ENCODE assay signal across 34 cellular contexts in the genomic region with DNA sequence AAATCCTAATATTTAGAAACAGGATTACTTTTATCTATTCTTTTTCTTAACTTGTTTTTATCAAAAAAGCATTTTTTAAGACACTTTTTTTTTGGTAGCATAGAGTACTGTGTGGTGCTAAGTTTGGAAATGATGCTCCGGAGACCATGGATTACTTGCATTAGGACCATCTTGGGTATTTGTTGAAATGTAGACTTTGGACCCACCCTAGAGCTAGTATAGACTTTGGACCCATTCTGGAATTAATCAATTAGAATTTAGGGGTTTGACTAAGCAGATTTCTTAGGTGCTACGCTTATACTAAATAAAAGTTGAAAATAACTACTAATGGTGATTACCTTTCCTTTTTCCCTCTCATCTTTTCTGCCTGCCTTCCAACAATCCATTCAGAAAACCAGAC.
"Had no signal": no experiment of that assay in that cellular context is flagged by ENCODE, and none has a peak within 500 bp of the region (broad histone marks: within the 10 kb centered on the region; RNA-seq: fewer than 3 reads in every experiment).

No MANE protein-coding gene starts in this region.

- DNase-seq: activated B cell treated with CpG ODN at 0.5 μM for 24 hours; activated CD4-positive, alpha-beta memory T cell treated with anti-CD3 and anti-CD28 coated beads for 36 hours; activated CD4-positive, alpha-beta T cell treated with anti-CD3 and anti-CD28 coated beads for 4 hours; activated CD4-positive, alpha-beta T cell treated with anti-CD3 and anti-CD28 coated beads, Interleukin-2, amount 10 ng/mL, durations not matched to agents 24 days and 14 days; activated CD4-positive, alpha-beta T cell treated with anti-CD3 and anti-CD28 coated beads, Interleukin-2, amount 50 U/mL, for 1 hour; activated CD4-positive, alpha-beta T cell treated with anti-CD3 and anti-CD28 coated beads, Interleukin-2, amount 50 U/mL, for 4 hours; activated CD4-positive, CD25-positive, alpha-beta regulatory T cell treated with anti-CD3 and anti-CD28 coated beads, Interleukin-2, amount 50 U/mL, for 72 hours; activated CD8-positive, alpha-beta memory T cell treated with anti-CD3 and anti-CD28 coated beads, Interleukin-2, amount 50 U/mL, for 4 hours; activated CD8-positive, alpha-beta T cell treated with anti-CD3 and anti-CD28 coated beads for 36 hours; activated effector memory CD4-positive, alpha-beta T cell treated with anti-CD3 and anti-CD28 coated beads, Interleukin-2, amount 50 U/mL, for 16 hours; activated gamma-delta T cell treated with Interleukin-2 at 50 U/mL for 16 hours; activated naive CD4-positive, alpha-beta T cell; activated naive CD4-positive, alpha-beta T cell treated with anti-CD3 and anti-CD28 coated beads for 36 hours; activated naive CD4-positive, alpha-beta T cell treated with anti-CD3 and anti-CD28 coated beads, Interleukin-2, amount 50 U/mL, for 16 hours; activated naive CD8-positive, alpha-beta T cell treated with anti-CD3 and anti-CD28 coated beads for 36 hours; activated T-cell treated with anti-CD3 and anti-CD28 coated beads for 4 hours; activated T-cell treated with anti-CD3 and anti-CD28 coated beads, Interleukin-2, amount 50 U/mL, for 1 hour; activated T-cell treated with anti-CD3 and anti-CD28 coated beads, Interleukin-2, amount 50 U/mL, for 4 hours; activated T-cell treated with anti-CD3 and anti-CD28 coated beads, Interleukin-2, amount 50 U/mL, for 72 hours; adrenal gland; amniotic stem cell; aorta; body of pancreas; brain microvascular endothelial cell; central memory CD4-positive, alpha-beta T cell; T-helper 1 cell; T-helper 2 cell; T-helper 9 cell had no signal

- H3K4me3 ChIP-seq: adrenal gland, body of pancreas, breast epithelium had no signal

- H3K36me3 ChIP-seq: adrenal gland, brain microvascular endothelial cell, breast epithelium had no signal

- H3K27me3 ChIP-seq: adrenal gland, body of pancreas, brain microvascular endothelial cell, breast epithelium had no signal

- H3K27ac ChIP-seq: adrenal gland, body of pancreas, brain microvascular endothelial cell, breast epithelium, VCaP had no signal

- ATAC-seq: activated CD8-positive, alpha-beta T cell treated with anti-CD3 and anti-CD28 coated beads for 36 hours; activated naive CD4-positive, alpha-beta T cell treated with anti-CD3 and anti-CD28 coated beads, Interleukin-2, amount 50 U/mL, for 72 hours; activated T-cell treated with anti-CD3 and anti-CD28 coated beads, Interleukin-2, amount 50 U/mL, for 4 hours; activated T-cell treated with anti-CD3 and anti-CD28 coated beads, Interleukin-2, amount 50 U/mL, for 72 hours; activated T-helper 17 cell treated with anti-CD3 and anti-CD28 coated beads, Interleukin-2, amount 50 U/mL, for 72 hours; body of pancreas had no signal

- H3K4me1 ChIP-seq: body of pancreas, breast epithelium had no signal

- FAIRE-seq: astrocyte, TTC549 had no signal

- H3K9me3 ChIP-seq: adrenal gland, body of pancreas, breast epithelium had no signal
